In genomic region chr2:156834431-156834830, GRCh38 we compare ENCODE assay signal across 9 cellular contexts.
"Had no signal": no experiment of that assay in that cellular context is flagged by ENCODE, and none has a peak within 500 bp of the region (broad histone marks: within the 10 kb centered on the region; RNA-seq: fewer than 3 reads in every experiment).

No MANE protein-coding gene starts in this region.

- H2AFZ ChIP-seq: GM23248, GM23338 had no signal

- H3K4me3 ChIP-seq: GM23248, GM23338, HAP-1 had no signal

- H3K36me3 ChIP-seq: HAP-1 had no signal

- H3K27ac ChIP-seq: GM23248 had no signal

- DNase-seq: GM23248, GOT3, H7, H9, HCEC 1CT, HFFc6 had no signal

- H3K4me1 ChIP-seq: HAP-1 had no signal

- H3K9me3 ChIP-seq: HAP-1 had no signal

- ATAC-seq: GM23338, HCT116 had no signal

- H3K4me2 ChIP-seq: GM23338 had no signal

- H3K9ac ChIP-seq: GM23248 had no signal
